ENCODE assay signal across 7 cellular contexts in the genomic region with DNA sequence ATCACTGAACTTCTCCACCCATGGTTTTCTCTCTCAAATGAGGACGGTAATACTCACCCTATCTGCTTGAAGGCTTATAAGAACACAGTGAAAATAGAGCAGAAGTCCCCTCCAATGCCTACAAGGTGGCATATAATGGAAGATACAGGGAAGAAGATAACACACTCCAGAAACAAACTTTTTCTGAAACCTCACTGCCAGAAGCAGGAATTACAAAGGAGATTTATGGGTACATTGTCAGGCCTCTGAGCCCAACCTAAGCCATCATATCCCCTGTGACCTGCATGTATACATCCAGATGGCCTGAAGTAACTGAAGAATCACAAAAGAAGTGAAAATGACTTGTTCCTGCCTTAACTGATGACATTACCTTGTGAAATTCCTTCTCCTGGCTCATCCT.
DNase-seq lines count a peak whose midpoint lies in the region; ATAC-seq and TF ChIP-seq lines count a peak whose summit lies in the region.
"Not testable (repeated sequence)": the region's sequence is repeated elsewhere in the genome, so short reads cannot be mapped to it uniquely, and the experiment has no call there.

No MANE protein-coding gene starts in this region.

- H3K27me3 ChIP-seq in HUES48 (ENCODE audit: control insufficient read depth, insufficient read depth, low read length); endodermal cell (ENCODE audit: control insufficient read depth, insufficient read depth, low read length, poor library complexity, severe bottlenecking); iPS-18a (ENCODE audit: control insufficient read depth, insufficient read depth, low read length); mesendoderm (ENCODE audit: insufficient read depth, low read length, poor library complexity): not testable (repeated sequence)

- H3K4me1 Mint-ChIP-seq in WTC11, result peaks cover 50% of the 10 kb centered on the region
- H3K4me1 Mint-ChIP-seq in endodermal cell, result peaks cover 36% of the 10 kb centered on the region
- H3K4me1 Mint-ChIP-seq in stimulated activated naive B cell treated with anti-CD40 and anti-IgM and Interleukin-4, amounts not matched to agents 10 μg/mL and 1 μg/mL and 100 μg/mL, for 72 hours, result peaks cover 45 to 67% of the 10 kb centered on the region in 2 donors

- peak overlapping the region; percentile 59 for H4K5ac ChIP-seq in mesendoderm (ENCODE audit: low read length)

- not testable (repeated sequence) for H3K36me3 ChIP-seq in ES-I3 (ENCODE audit: insufficient read depth, low read length); HUES48 (ENCODE audit: control insufficient read depth, insufficient read depth, low read length); endodermal cell (ENCODE audit: control insufficient read depth, insufficient read depth, low read length); iPS-18a (ENCODE audit: control insufficient read depth, low read depth, low read length); mesendoderm (ENCODE audit: control insufficient read depth, insufficient read depth, low read length)

- not testable (repeated sequence) for ATAC-seq in WTC11; stimulated activated naive B cell treated with anti-CD40 and anti-IgM and Interleukin-4, amounts not matched to agents 10 μg/mL and 1 μg/mL and 100 μg/mL, for 72 hours (replicated peaks)

- H2BK120ac ChIP-seq in mesendoderm (ENCODE audit: low read depth, low read length), result peak overlapping the region; percentile 99

- CTCF ChIA-PET in WTC11 (lab: Charles Lee), result not testable (repeated sequence)

- not testable (repeated sequence) for H3K27ac Mint-ChIP-seq in WTC11
- peak overlapping the region; percentile 80 for H3K27ac Mint-ChIP-seq in endodermal cell
- H3K27ac Mint-ChIP-seq in stimulated activated naive B cell treated with anti-CD40 and anti-IgM and Interleukin-4, amounts not matched to agents 10 μg/mL and 1 μg/mL and 100 μg/mL, for 72 hours, result peak overlapping the region; percentile 5

- H3K79me1 ChIP-seq in mesendoderm (ENCODE audit: low read length), result not testable (repeated sequence)

- peak overlapping the region; percentile 81 for H2BK5ac ChIP-seq in mesendoderm (ENCODE audit: low read length)

- not testable (repeated sequence) for TF ChIP-seq CTCF in WTC11 (IDR thresholded peaks at IDR 0.05); endodermal cell (conservative IDR thresholded peaks at IDR 0.05)

- H3K9me3 Mint-ChIP-seq in WTC11, result peaks cover 13% of the 10 kb centered on the region
- H3K9me3 Mint-ChIP-seq in endodermal cell; stimulated activated naive B cell treated with anti-CD40 and anti-IgM and Interleukin-4, amounts not matched to agents 10 μg/mL and 1 μg/mL and 100 μg/mL, for 72 hours: not testable (repeated sequence)

- H3K36me3 Mint-ChIP-seq in WTC11, result peaks cover 12% of the 10 kb centered on the region
- not testable (repeated sequence) for H3K36me3 Mint-ChIP-seq in endodermal cell (ENCODE audit: low read depth); stimulated activated naive B cell treated with anti-CD40 and anti-IgM and Interleukin-4, amounts not matched to agents 10 μg/mL and 1 μg/mL and 100 μg/mL, for 72 hours

- peak overlapping the region; percentile 64 for H2BK15ac ChIP-seq in mesendoderm (replicated peaks; ENCODE audit: low read depth)

- peak overlapping the region; percentile 85 for H3K18ac ChIP-seq in mesendoderm (ENCODE audit: low read length)

- H3K79me2 ChIP-seq in mesendoderm (ENCODE audit: control insufficient read depth, insufficient read depth, low read length), result not testable (repeated sequence)

- not testable (repeated sequence) for DNase-seq in WTC11 (ENCODE audit: low spot score); stimulated activated naive B cell treated with anti-CD40 and anti-IgM and Interleukin-4, amounts not matched to agents 10 μg/mL and 1 μg/mL and 100 μg/mL, for 72 hours
- peak; percentile 59 for DNase-seq in endodermal cell
- DNase-seq in mesendoderm, result peak; percentile 76

- H3K9ac ChIP-seq in ES-I3 (ENCODE audit: low read depth, low read length) (peak overlapping the region; percentile 34), mesendoderm (ENCODE audit: low read length) (peak overlapping the region; percentile 0)
- not testable (repeated sequence) for H3K9ac ChIP-seq in HUES48 (ENCODE audit: low read depth, low read length); endodermal cell (ENCODE audit: extremely low read depth, low read length, poor library complexity, severe bottlenecking); iPS-18a (ENCODE audit: low read length)

- H3K9me3 ChIP-seq in ES-I3 (ENCODE audit: control insufficient read depth, insufficient read depth, low read length); HUES48 (ENCODE audit: control insufficient read depth, insufficient read depth, low read length); endodermal cell (ENCODE audit: control insufficient read depth, low read length); iPS-18a (ENCODE audit: control insufficient read depth, low read depth, low read length): not testable (repeated sequence)

- not testable (repeated sequence) for H2AK5ac ChIP-seq in mesendoderm (ENCODE audit: low read length)

- 15% methylated on average over 1 of the region's 1 CpG; no CpG with 5 or more reads in 1 of the 2 experiments for WGBS in endodermal cell (ENCODE audit: insufficient coverage in 1 of 2, insufficient read length in 1 of 2), 2 experiments
- WGBS in mesendoderm (ENCODE audit: extremely low coverage, insufficient coverage, low lambda C conversion rate), result no CpG with 5 or more reads among the region's 1 CpG

- H4K8ac ChIP-seq in mesendoderm (ENCODE audit: low read depth, low read length), result not testable (repeated sequence)

- peak overlapping the region; percentile 35 for H3K4me2 ChIP-seq in mesendoderm (ENCODE audit: low read length)

- peak overlapping the region; percentile 62 for H3K56ac ChIP-seq in mesendoderm (ENCODE audit: low read length)

- peaks cover 23% of the 10 kb centered on the region for H3K4me1 ChIP-seq in ES-I3 (ENCODE audit: insufficient read depth, low read length)
- H3K4me1 ChIP-seq in HUES48 (ENCODE audit: control insufficient read depth, insufficient read depth, low read length), result peaks cover 16% of the 10 kb centered on the region
- H3K4me1 ChIP-seq in endodermal cell (ENCODE audit: control insufficient read depth, insufficient read depth, low read length), result not testable (repeated sequence)
- H3K4me1 ChIP-seq in iPS-18a (ENCODE audit: control insufficient read depth, low read depth, low read length), result peaks cover 17% of the 10 kb centered on the region
- peaks cover 14% of the 10 kb centered on the region for H3K4me1 ChIP-seq in mesendoderm (ENCODE audit: control insufficient read depth, low read depth, low read length)

- POLR2A ChIA-PET in WTC11 (lab: Charles Lee), result interaction anchor here (0.5 kb wide), 1 partner anchor 1644 kb away, joined by 3 read pairs; no protein-coding TSS in a partner anchor

- H3K27ac ChIP-seq in HUES48 (ENCODE audit: low read depth, low read length) (peak overlapping the region; percentile 80), mesendoderm (ENCODE audit: low read depth, low read length) (peak overlapping the region; percentile 45)
- H3K27ac ChIP-seq in endodermal cell (ENCODE audit: low read depth, low read length); iPS-18a (ENCODE audit: low read length): not testable (repeated sequence)

- peak overlapping the region; percentile 85 for H3K4ac ChIP-seq in mesendoderm (ENCODE audit: low read depth, low read length)

- not testable (repeated sequence) for H3K4me3 ChIP-seq in HUES48 (ENCODE audit: low read depth, low read length); mesendoderm (ENCODE audit: low read length)
- H3K4me3 ChIP-seq in endodermal cell (ENCODE audit: low read length) (peak overlapping the region; percentile 59), iPS-18a (ENCODE audit: low read length) (peak overlapping the region; percentile 12)

- H3K27me3 Mint-ChIP-seq in WTC11 (ENCODE audit: low read depth), result peaks cover 17% of the 10 kb centered on the region; the same call in 1 of the 2 replicates
- H3K27me3 Mint-ChIP-seq in endodermal cell (ENCODE audit: insufficient read depth); stimulated activated naive B cell treated with anti-CD40 and anti-IgM and Interleukin-4, amounts not matched to agents 10 μg/mL and 1 μg/mL and 100 μg/mL, for 72 hours: not testable (repeated sequence)

- H3K23ac ChIP-seq in mesendoderm (ENCODE audit: low read length), result not testable (repeated sequence)

- peak overlapping the region; percentile 55 for H3K4me3 Mint-ChIP-seq in WTC11
- not testable (repeated sequence) for H3K4me3 Mint-ChIP-seq in endodermal cell; stimulated activated naive B cell treated with anti-CD40 and anti-IgM and Interleukin-4, amounts not matched to agents 10 μg/mL and 1 μg/mL and 100 μg/mL, for 72 hours
